1 cellular context compared by ENCODE assay signal in the genomic region with DNA sequence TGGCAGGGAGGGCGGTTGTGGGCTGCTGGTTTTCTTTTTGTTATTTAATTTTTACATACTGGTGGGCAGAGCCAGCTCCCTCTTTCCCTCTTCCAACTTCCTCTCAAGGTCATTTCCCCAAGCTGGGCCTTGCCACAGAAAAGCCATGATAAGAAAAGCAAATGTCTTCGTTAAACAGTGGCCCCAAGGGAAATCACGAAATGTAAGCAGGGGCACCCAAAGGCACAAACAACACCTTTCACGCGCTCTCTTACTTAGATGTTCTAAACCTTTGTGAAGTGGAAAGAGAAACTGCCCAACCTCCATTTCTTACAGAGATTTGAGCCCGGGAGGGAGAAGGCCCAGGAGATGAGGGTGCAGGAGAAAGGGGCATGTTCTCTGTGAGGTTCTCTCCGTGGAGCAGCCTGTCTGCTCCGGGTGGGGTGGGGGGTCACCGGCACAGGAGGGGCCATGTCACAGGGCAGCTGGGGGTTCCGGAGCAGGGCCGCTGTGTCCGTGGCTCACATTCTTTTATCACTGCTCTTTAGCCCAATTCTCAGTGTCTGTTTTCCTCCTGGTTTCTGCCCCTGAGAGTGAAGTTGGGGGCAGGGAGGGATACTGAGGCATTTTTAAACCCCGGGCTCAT.
TF ChIP-seq lines count a peak whose summit lies in the region.

No MANE protein-coding gene starts in this region.

TF ChIP-seq in HepG2, 621 proteins besides CTCF, POLR2A, EP300 and RAD21 (continued from another document and continues in another):
- TF ChIP-seq, protein P1, sequence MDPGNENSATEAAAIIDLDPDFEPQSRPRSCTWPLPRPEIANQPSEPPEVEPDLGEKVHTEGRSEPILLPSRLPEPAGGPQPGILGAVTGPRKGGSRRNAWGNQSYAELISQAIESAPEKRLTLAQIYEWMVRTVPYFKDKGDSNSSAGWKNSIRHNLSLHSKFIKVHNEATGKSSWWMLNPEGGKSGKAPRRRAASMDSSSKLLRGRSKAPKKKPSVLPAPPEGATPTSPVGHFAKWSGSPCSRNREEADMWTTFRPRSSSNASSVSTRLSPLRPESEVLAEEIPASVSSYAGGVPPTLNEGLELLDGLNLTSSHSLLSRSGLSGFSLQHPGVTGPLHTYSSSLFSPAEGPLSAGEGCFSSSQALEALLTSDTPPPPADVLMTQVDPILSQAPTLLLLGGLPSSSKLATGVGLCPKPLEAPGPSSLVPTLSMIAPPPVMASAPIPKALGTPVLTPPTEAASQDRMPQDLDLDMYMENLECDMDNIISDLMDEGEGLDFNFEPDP (CRISPR knock-in tag; conservative IDR thresholded peaks at IDR 0.05) = no peak
- no peak for TF ChIP-seq FOXK2 (IDR thresholded peaks at IDR 0.05)
- TF ChIP-seq, protein P2, sequence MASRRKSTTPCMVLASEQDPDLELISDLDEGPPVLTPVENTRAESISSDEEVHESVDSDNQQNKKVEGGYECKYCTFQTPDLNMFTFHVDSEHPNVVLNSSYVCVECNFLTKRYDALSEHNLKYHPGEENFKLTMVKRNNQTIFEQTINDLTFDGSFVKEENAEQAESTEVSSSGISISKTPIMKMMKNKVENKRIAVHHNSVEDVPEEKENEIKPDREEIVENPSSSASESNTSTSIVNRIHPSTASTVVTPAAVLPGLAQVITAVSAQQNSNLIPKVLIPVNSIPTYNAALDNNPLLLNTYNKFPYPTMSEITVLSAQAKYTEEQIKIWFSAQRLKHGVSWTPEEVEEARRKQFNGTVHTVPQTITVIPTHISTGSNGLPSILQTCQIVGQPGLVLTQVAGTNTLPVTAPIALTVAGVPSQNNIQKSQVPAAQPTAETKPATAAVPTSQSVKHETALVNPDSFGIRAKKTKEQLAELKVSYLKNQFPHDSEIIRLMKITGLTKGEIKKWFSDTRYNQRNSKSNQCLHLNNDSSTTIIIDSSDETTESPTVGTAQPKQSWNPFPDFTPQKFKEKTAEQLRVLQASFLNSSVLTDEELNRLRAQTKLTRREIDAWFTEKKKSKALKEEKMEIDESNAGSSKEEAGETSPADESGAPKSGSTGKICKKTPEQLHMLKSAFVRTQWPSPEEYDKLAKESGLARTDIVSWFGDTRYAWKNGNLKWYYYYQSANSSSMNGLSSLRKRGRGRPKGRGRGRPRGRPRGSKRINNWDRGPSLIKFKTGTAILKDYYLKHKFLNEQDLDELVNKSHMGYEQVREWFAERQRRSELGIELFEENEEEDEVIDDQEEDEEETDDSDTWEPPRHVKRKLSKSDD (CRISPR knock-in tag; IDR thresholded peaks at IDR 0.05; ENCODE audit: low read depth) = no peak
- TF ChIP-seq, protein P3, sequence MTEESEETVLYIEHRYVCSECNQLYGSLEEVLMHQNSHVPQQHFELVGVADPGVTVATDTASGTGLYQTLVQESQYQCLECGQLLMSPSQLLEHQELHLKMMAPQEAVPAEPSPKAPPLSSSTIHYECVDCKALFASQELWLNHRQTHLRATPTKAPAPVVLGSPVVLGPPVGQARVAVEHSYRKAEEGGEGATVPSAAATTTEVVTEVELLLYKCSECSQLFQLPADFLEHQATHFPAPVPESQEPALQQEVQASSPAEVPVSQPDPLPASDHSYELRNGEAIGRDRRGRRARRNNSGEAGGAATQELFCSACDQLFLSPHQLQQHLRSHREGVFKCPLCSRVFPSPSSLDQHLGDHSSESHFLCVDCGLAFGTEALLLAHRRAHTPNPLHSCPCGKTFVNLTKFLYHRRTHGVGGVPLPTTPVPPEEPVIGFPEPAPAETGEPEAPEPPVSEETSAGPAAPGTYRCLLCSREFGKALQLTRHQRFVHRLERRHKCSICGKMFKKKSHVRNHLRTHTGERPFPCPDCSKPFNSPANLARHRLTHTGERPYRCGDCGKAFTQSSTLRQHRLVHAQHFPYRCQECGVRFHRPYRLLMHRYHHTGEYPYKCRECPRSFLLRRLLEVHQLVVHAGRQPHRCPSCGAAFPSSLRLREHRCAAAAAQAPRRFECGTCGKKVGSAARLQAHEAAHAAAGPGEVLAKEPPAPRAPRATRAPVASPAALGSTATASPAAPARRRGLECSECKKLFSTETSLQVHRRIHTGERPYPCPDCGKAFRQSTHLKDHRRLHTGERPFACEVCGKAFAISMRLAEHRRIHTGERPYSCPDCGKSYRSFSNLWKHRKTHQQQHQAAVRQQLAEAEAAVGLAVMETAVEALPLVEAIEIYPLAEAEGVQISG (CRISPR knock-in tag; IDR thresholded peaks at IDR 0.05) = no peak
- TF ChIP-seq, protein P4, sequence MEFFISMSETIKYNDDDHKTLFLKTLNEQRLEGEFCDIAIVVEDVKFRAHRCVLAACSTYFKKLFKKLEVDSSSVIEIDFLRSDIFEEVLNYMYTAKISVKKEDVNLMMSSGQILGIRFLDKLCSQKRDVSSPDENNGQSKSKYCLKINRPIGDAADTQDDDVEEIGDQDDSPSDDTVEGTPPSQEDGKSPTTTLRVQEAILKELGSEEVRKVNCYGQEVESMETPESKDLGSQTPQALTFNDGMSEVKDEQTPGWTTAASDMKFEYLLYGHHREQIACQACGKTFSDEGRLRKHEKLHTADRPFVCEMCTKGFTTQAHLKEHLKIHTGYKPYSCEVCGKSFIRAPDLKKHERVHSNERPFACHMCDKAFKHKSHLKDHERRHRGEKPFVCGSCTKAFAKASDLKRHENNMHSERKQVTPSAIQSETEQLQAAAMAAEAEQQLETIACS (CRISPR knock-in tag; IDR thresholded peaks at IDR 0.05) = no peak
- TF ChIP-seq, protein P5, sequence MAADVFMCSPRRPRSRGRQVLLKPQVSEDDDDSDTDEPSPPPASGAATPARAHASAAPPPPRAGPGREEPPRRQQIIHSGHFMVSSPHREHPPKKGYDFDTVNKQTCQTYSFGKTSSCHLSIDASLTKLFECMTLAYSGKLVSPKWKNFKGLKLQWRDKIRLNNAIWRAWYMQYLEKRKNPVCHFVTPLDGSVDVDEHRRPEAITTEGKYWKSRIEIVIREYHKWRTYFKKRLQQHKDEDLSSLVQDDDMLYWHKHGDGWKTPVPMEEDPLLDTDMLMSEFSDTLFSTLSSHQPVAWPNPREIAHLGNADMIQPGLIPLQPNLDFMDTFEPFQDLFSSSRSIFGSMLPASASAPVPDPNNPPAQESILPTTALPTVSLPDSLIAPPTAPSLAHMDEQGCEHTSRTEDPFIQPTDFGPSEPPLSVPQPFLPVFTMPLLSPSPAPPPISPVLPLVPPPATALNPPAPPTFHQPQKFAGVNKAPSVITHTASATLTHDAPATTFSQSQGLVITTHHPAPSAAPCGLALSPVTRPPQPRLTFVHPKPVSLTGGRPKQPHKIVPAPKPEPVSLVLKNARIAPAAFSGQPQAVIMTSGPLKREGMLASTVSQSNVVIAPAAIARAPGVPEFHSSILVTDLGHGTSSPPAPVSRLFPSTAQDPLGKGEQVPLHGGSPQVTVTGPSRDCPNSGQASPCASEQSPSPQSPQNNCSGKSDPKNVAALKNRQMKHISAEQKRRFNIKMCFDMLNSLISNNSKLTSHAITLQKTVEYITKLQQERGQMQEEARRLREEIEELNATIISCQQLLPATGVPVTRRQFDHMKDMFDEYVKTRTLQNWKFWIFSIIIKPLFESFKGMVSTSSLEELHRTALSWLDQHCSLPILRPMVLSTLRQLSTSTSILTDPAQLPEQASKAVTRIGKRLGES (CRISPR knock-in tag; IDR thresholded peaks at IDR 0.05; ENCODE audit: borderline replicate concordance) = no peak
- no peak for TF ChIP-seq ZSCAN25 (CRISPR knock-in tag; IDR thresholded peaks at IDR 0.05)
- TF ChIP-seq ELF4 (CRISPR knock-in tag; IDR thresholded peaks at IDR 0.05; ENCODE audit: borderline replicate concordance) = no peak
- no peak for TF ChIP-seq FOXA1 (IDR thresholded peaks at IDR 0.05)
- peak; percentile 22; the same call in 1 of the 2 replicates for TF ChIP-seq FOXA1 (CRISPR knock-in tag; IDR thresholded peaks at IDR 0.05)
- TF ChIP-seq CREB1 (IDR thresholded peaks at IDR 0.05) = no peak
- no peak for TF ChIP-seq CREB1 (CRISPR knock-in tag; IDR thresholded peaks at IDR 0.05)
- no peak for TF ChIP-seq MED13 (CRISPR knock-in tag; IDR thresholded peaks at IDR 0.05)
- TF ChIP-seq EED (CRISPR knock-in tag; IDR thresholded peaks at IDR 0.05) = no peak
- TF ChIP-seq ZNF354B (CRISPR knock-in tag; IDR thresholded peaks at IDR 0.05) = no peak
- TF ChIP-seq, protein P6, sequence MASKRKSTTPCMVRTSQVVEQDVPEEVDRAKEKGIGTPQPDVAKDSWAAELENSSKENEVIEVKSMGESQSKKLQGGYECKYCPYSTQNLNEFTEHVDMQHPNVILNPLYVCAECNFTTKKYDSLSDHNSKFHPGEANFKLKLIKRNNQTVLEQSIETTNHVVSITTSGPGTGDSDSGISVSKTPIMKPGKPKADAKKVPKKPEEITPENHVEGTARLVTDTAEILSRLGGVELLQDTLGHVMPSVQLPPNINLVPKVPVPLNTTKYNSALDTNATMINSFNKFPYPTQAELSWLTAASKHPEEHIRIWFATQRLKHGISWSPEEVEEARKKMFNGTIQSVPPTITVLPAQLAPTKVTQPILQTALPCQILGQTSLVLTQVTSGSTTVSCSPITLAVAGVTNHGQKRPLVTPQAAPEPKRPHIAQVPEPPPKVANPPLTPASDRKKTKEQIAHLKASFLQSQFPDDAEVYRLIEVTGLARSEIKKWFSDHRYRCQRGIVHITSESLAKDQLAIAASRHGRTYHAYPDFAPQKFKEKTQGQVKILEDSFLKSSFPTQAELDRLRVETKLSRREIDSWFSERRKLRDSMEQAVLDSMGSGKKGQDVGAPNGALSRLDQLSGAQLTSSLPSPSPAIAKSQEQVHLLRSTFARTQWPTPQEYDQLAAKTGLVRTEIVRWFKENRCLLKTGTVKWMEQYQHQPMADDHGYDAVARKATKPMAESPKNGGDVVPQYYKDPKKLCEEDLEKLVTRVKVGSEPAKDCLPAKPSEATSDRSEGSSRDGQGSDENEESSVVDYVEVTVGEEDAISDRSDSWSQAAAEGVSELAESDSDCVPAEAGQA (IDR thresholded peaks at IDR 0.05; ENCODE audit: low read depth) = no peak
- TF ChIP-seq, protein P6 (CRISPR knock-in tag; IDR thresholded peaks at IDR 0.05; ENCODE audit: borderline replicate concordance) = no peak
- TF ChIP-seq ZNF773 (CRISPR knock-in tag; IDR thresholded peaks at IDR 0.05; ENCODE audit: borderline replicate concordance) = no peak
- TF ChIP-seq NCOA1 (CRISPR knock-in tag; IDR thresholded peaks at IDR 0.05) = no peak
- no peak for TF ChIP-seq ZNF777 (CRISPR knock-in tag; IDR thresholded peaks at IDR 0.05)
- TF ChIP-seq ZNF430 (CRISPR knock-in tag; IDR thresholded peaks at IDR 0.05) = 0 out of 2 replicates have a peak, but pooled peaks have one; percentile 35
- TF ChIP-seq ZNF746 (CRISPR knock-in tag; IDR thresholded peaks at IDR 0.05) = no peak
- 0 out of 2 replicates have a peak, but pooled peaks have one; percentile 28 for TF ChIP-seq PHF21A (CRISPR knock-in tag; IDR thresholded peaks at IDR 0.05)
- TF ChIP-seq, protein P7, sequence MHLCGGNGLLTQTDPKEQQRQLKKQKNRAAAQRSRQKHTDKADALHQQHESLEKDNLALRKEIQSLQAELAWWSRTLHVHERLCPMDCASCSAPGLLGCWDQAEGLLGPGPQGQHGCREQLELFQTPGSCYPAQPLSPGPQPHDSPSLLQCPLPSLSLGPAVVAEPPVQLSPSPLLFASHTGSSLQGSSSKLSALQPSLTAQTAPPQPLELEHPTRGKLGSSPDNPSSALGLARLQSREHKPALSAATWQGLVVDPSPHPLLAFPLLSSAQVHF (CRISPR knock-in tag; IDR thresholded peaks at IDR 0.05) = no peak
- no peak for TF ChIP-seq ZZZ3 (CRISPR knock-in tag; IDR thresholded peaks at IDR 0.05; ENCODE audit: borderline replicate concordance)
- peak; percentile 40; the same call in 1 of the 2 replicates for TF ChIP-seq TCF7 (IDR thresholded peaks at IDR 0.05; ENCODE audit: low read depth)
- no peak for TF ChIP-seq GATAD1 (CRISPR knock-in tag; IDR thresholded peaks at IDR 0.05)
- no peak for TF ChIP-seq ZNF674 (CRISPR knock-in tag; IDR thresholded peaks at IDR 0.05; ENCODE audit: low read depth)
- no peak for TF ChIP-seq ZNF569 (CRISPR knock-in tag; IDR thresholded peaks at IDR 0.05; ENCODE audit: borderline replicate concordance)
- TF ChIP-seq, protein P8, sequence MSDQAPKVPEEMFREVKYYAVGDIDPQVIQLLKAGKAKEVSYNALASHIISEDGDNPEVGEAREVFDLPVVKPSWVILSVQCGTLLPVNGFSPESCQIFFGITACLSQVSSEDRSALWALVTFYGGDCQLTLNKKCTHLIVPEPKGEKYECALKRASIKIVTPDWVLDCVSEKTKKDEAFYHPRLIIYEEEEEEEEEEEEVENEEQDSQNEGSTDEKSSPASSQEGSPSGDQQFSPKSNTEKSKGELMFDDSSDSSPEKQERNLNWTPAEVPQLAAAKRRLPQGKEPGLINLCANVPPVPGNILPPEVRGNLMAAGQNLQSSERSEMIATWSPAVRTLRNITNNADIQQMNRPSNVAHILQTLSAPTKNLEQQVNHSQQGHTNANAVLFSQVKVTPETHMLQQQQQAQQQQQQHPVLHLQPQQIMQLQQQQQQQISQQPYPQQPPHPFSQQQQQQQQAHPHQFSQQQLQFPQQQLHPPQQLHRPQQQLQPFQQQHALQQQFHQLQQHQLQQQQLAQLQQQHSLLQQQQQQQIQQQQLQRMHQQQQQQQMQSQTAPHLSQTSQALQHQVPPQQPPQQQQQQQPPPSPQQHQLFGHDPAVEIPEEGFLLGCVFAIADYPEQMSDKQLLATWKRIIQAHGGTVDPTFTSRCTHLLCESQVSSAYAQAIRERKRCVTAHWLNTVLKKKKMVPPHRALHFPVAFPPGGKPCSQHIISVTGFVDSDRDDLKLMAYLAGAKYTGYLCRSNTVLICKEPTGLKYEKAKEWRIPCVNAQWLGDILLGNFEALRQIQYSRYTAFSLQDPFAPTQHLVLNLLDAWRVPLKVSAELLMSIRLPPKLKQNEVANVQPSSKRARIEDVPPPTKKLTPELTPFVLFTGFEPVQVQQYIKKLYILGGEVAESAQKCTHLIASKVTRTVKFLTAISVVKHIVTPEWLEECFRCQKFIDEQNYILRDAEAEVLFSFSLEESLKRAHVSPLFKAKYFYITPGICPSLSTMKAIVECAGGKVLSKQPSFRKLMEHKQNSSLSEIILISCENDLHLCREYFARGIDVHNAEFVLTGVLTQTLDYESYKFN (CRISPR knock-in tag; conservative IDR thresholded peaks at IDR 0.05) = peak; percentile 72
- no peak for TF ChIP-seq ARNT2 (CRISPR knock-in tag; IDR thresholded peaks at IDR 0.05; ENCODE audit: low read depth)
- TF ChIP-seq ZNF552 (CRISPR knock-in tag; IDR thresholded peaks at IDR 0.05; ENCODE audit: borderline replicate concordance) = no peak; the same call in 1 of the 2 replicates
- no peak for TF ChIP-seq ZNF17 (CRISPR knock-in tag; IDR thresholded peaks at IDR 0.05)
- TF ChIP-seq CREM (IDR thresholded peaks at IDR 0.05) = peak; percentile 20; the same call in 1 of the 2 replicates
- TF ChIP-seq CREM (CRISPR knock-in tag; IDR thresholded peaks at IDR 0.05) = no peak
- no peak for TF ChIP-seq NPAS2 (CRISPR knock-in tag; IDR thresholded peaks at IDR 0.05; ENCODE audit: borderline replicate concordance)
- TF ChIP-seq ZNF629 (CRISPR knock-in tag; conservative IDR thresholded peaks at IDR 0.05) = no peak
